ENCODE assay signal across 8 cellular contexts in the genomic region with DNA sequence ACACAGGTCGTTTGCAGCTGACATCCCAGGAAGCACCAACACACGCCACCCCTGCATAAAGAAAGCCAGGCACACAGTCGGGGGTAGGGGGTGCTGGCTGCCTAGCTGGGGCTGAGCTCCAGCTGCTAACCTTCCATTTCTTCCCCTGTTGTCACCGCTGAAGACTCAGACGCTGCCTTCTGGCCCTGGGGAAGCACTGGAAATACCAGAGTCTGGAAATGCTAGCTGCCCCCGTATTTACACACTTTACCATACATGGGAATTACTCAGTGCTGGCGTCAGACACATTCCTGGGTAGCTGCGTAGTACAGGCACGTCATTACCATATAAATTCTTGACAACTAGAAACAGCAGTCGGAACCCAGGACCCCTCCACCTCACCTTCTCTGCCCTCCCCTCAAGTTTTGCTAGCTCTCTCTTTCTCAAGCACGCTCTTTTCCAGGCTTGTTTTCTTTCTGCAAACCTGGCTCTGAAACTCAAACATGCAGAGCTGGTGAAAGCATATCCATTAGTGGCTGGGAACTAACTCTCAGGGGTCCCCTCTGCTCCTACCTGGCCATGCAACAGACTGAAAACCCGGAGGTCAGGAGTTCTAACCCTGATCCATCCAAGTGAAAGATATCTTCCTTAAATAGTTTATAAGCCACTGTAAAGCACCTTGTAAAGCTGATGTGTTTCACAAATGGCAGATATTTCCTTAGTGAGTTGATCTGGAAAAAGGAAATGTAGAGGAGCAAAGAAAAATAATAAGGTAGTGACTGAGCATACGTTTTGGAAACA. TPM values are rescaled to one million over a fixed set of nuclear protein-coding genes. Genes with fewer than 3 reads are reported as not detected.
DNase-seq lines count a peak whose midpoint lies in the region; ATAC-seq and TF ChIP-seq lines count a peak whose summit lies in the region.

No MANE protein-coding gene starts in this region.

- CTCF ChIA-PET in A673 (lab: Charles Lee), result interaction anchor here (0.6 to 4.5 kb wide), 4 partner anchors 9 to 95 kb away, joined by 3 to 37 read pairs (median 10); no protein-coding TSS in a partner anchor

- peak overlapping the region; percentile 81 for H3K4me3 ChIP-seq in A673 (ENCODE audit: low read depth, low read length, poor library complexity, severe bottlenecking)
- peak overlapping the region; percentile 78 for H3K4me3 ChIP-seq in choroid plexus epithelial cell (ENCODE audit: low read depth, low read length)
- no peak overlapping the region for H3K4me3 ChIP-seq in mesodermal cell (ENCODE audit: extremely low read depth, insufficient read depth, low read length, poor library complexity, severe bottlenecking)

- peak; percentile 89 for DNase-seq in A673 (ENCODE audit: low spot score)
- peak; percentile 29 for DNase-seq in NCI-H1092 (lab: John Stamatoyannopoulos, UW)
- DNase-seq in choroid plexus epithelial cell (ENCODE audit: low read depth), result peak; percentile 99
- no peak for DNase-seq in stimulated activated CD4-positive, alpha-beta T cell treated with anti-CD3 and anti-CD28 coated beads, Interleukin-4, amount 100 ng/mL, for 24 hours
- DNase-seq in SW 1271 (lab: John Stamatoyannopoulos, UW), result no peak

- H3K4me1 ChIP-seq in A673 (ENCODE audit: insufficient read depth, low read length, poor library complexity, severe bottlenecking) (peaks cover 66% of the 10 kb centered on the region), mesodermal cell (ENCODE audit: control insufficient read depth, insufficient read depth, low read length, poor library complexity, severe bottlenecking) (peaks cover 46% of the 10 kb centered on the region)

- H3K9me3 ChIP-seq in A673 (ENCODE audit: low read depth, low read length, poor library complexity, severe bottlenecking), result no peaks in the 10 kb centered on the region
- H3K9me3 ChIP-seq in mesodermal cell (ENCODE audit: control insufficient read depth, low read length), result no peaks in the 10 kb centered on the region

- peaks cover 12% of the 10 kb centered on the region for H3K36me3 ChIP-seq in A673 (ENCODE audit: insufficient read depth, low read length, poor library complexity, severe bottlenecking)
- H3K36me3 ChIP-seq in mesodermal cell (ENCODE audit: control insufficient read depth, insufficient read depth, low read length), result no peaks in the 10 kb centered on the region

- BruUV-seq in A673 (replicated peaks; lab: Mats Ljungman, UMichigan), result TSS peak; percentile 30

- 14 to 17% methylated on average over 9 to 11 of the region's 13 CpGs for WGBS in mesodermal cell (ENCODE audit: insufficient coverage in 2 of 2), 2 experiments

- no peaks in the 10 kb centered on the region for H3K27me3 ChIP-seq in A673 (replicated peaks; ENCODE audit: insufficient read depth, low read depth, low read length, poor library complexity)

- ATAC-seq in GM21447 (IDR thresholded peaks at IDR 0.05; ENCODE audit: unreplicated experiment), result no peak
- ATAC-seq in GM21423 (IDR thresholded peaks at IDR 0.05; ENCODE audit: unreplicated experiment), result no peak

- H3K27ac ChIP-seq in A673 (ENCODE audit: low read depth, low read length, poor library complexity, severe bottlenecking) (peak overlapping the region; percentile 94), mesodermal cell (ENCODE audit: low read depth, low read length, severe bottlenecking) (peak overlapping the region; percentile 93)

- intact Hi-C loops in A673 (cut with micrococcal nuclease; ENCODE audit: unreplicated experiment), result loop anchor here (1.0 kb wide), 1 partner anchor 39 kb away; no protein-coding TSS in a partner anchor

- no peak for TF ChIP-seq CTCF in A673 (conservative IDR thresholded peaks at IDR 0.05; ENCODE audit: low read depth, low read length)
- peak; percentile 13 for TF ChIP-seq CTCF in choroid plexus epithelial cell (conservative IDR thresholded peaks at IDR 0.05; ENCODE audit: low read depth, low read length)

- POLR2A ChIA-PET in A673 (lab: Charles Lee; ENCODE audit: low non-redundant PET), result interaction anchor here (0.9 kb wide), 1 partner anchor 10 kb away, joined by 3 read pairs; no protein-coding TSS in a partner anchor

RNA-seq across cellular contexts. Expression of a gene that starts 3.3 kb away (rescaled TPM):
- 402 and 517 TPM in 2 replicates for total RNA-seq in A673 (2021)
- 73.2 TPM for polyA plus RNA-seq in mesodermal cell (2013, experiment 1 of 2)
- polyA plus RNA-seq in mesodermal cell (2013, experiment 2 of 2), result 56.8 TPM

RNA-seq across cellular contexts. Expression of a gene that starts 34.6 kb away (rescaled TPM):
- total RNA-seq in A673 (2021), result 23.9 and 24.1 TPM in 2 replicates
- polyA plus RNA-seq in mesodermal cell (2013, experiment 1 of 2), result 71.4 TPM
- polyA plus RNA-seq in mesodermal cell (2013, experiment 2 of 2), result 50.9 TPM

RNA-seq across cellular contexts. Expression of a gene that starts 35.3 kb away (rescaled TPM):
- total RNA-seq in A673 (2021), result 48.2 and 51.2 TPM in 2 replicates
- polyA plus RNA-seq in mesodermal cell (2013, experiment 1 of 2), result 56.2 TPM
- polyA plus RNA-seq in mesodermal cell (2013, experiment 2 of 2), result 48.2 TPM

Comparison
In these comparisons a context has a peak if more than half of its experiments do, and no peak if none do; other contexts are left out.
1. DNase-seq: peak in A673 (single experiment), NCI-H1092 (single experiment) and choroid plexus epithelial cell (single experiment); none in stimulated activated CD4-positive, alpha-beta T cell treated with anti-CD3 and anti-CD28 coated beads, Interleukin-4, amount 100 ng/mL, for 24 hours (single experiment) and SW 1271 (0 of 2).